In genomic region chr15:73680545-73680944, GRCh38 we compare ENCODE assay signal across 34 cellular contexts. TPM values are rescaled to one million over a fixed set of nuclear protein-coding genes. Genes with fewer than 3 reads are reported as not detected.
"Had no signal": no experiment of that assay in that cellular context is flagged by ENCODE, and none has a peak within 500 bp of the region (broad histone marks: within the 10 kb centered on the region; RNA-seq: fewer than 3 reads in every experiment).

No MANE protein-coding gene starts in this region.

- H3K36me3 Mint-ChIP-seq: activated naive CD8-positive, alpha-beta T cell treated with anti-CD3 and anti-CD28 coated beads for 36 hours; brain had no signal

- H3K36me3 ChIP-seq: adrenal gland, breast epithelium, cardiac muscle cell, colonic mucosa, esophagus squamous epithelium, gastroesophageal sphincter, heart right ventricle had no signal

- H3K4me3 Mint-ChIP-seq: activated CD8-positive, alpha-beta T cell treated with anti-CD3 and anti-CD28 coated beads for 36 hours; activated naive CD8-positive, alpha-beta T cell treated with anti-CD3 and anti-CD28 coated beads for 36 hours; activated naive CD8-positive, alpha-beta T cell treated with anti-CD3 and anti-CD28 coated beads, Interleukin-2, amount 50 U/mL, for 24 hours; activated T-cell treated with anti-CD3 and anti-CD28 coated beads, Interleukin-2, amount 50 U/mL, for 24 hours; activated T-helper 1 cell treated with anti-CD3 and anti-CD28 coated beads, Interleukin-12 subunit alpha, Interleukin-12 subunit beta, Interleukin-2, Interleukin-4 antibody, amounts not matched to agents 30 ng/mL and 10 ng/mL and 1 ng/mL, durations not matched to agents 14 hours and 24 hours and 36 hours; T-helper 17 cell; T-helper 2 cell treated with Interferon-gamma antibody and Interleukin-4, amounts not matched to agents 5 μg/mL and 100 μg/mL, for 36 hours had no signal

- FAIRE-seq: endometrium, endothelial cell of umbilical vein had no signal

- H3K4me1 ChIP-seq: breast epithelium, colonic mucosa had no signal

- H3K27me3 ChIP-seq: adrenal gland, breast epithelium, colonic mucosa, gastroesophageal sphincter had no signal

- H3K27me3 Mint-ChIP-seq: brain had no signal

- DNase-seq: activated CD4-positive, alpha-beta T cell treated with anti-CD3 and anti-CD28 coated beads for 4 hours; activated CD4-positive, alpha-beta T cell treated with anti-CD3 and anti-CD28 coated beads, Interleukin-2, amount 50 U/mL, for 1 hour; activated CD4-positive, alpha-beta T cell treated with anti-CD3 and anti-CD28 coated beads, Interleukin-2, amount 50 U/mL, for 48 hours; activated CD4-positive, CD25-positive, alpha-beta regulatory T cell; activated CD4-positive, CD25-positive, alpha-beta regulatory T cell treated with anti-CD3 and anti-CD28 coated beads, Interleukin-2, amount 50 U/mL, for 72 hours; activated CD8-positive, alpha-beta T cell treated with anti-CD3 and anti-CD28 coated beads for 36 hours; activated gamma-delta T cell; activated naive CD4-positive, alpha-beta T cell; activated naive CD4-positive, alpha-beta T cell treated with anti-CD3 and anti-CD28 coated beads, Interleukin-2, amount 50 U/mL, for 16 hours; activated naive CD8-positive, alpha-beta T cell treated with anti-CD3 and anti-CD28 coated beads for 36 hours; activated naive CD8-positive, alpha-beta T cell treated with anti-CD3 and anti-CD28 coated beads, Interleukin-2, amount 50 U/mL, for 24 hours; activated T-cell treated with anti-CD3 and anti-CD28 coated beads, Interleukin-2, amount 50 U/mL, for 24 hours; adrenal gland; amygdala; aorta; central memory CD4-positive, alpha-beta T cell; cerebellar nuclear complex; colonic mucosa; effector CD8-positive, alpha-beta T cell; esophagus squamous epithelium; foreskin melanocyte; heart right ventricle; T-helper 1 cell; T-helper 17 cell; T1000 had no signal

- H3K27ac ChIP-seq: adrenal gland, breast epithelium, cardiac muscle cell, colonic mucosa, epithelial cell of prostate, esophagus squamous epithelium, gastroesophageal sphincter, heart right ventricle had no signal

- H3K9me3 Mint-ChIP-seq: activated CD8-positive, alpha-beta T cell treated with anti-CD3 and anti-CD28 coated beads for 36 hours; activated naive CD8-positive, alpha-beta T cell treated with anti-CD3 and anti-CD28 coated beads for 36 hours; activated naive CD8-positive, alpha-beta T cell treated with anti-CD3 and anti-CD28 coated beads, Interleukin-2, amount 50 U/mL, for 24 hours; activated T-cell treated with anti-CD3 and anti-CD28 coated beads, Interleukin-2, amount 50 U/mL, for 24 hours; activated T-helper 1 cell treated with anti-CD3 and anti-CD28 coated beads, Interleukin-12 subunit alpha, Interleukin-12 subunit beta, Interleukin-2, Interleukin-4 antibody, amounts not matched to agents 30 ng/mL and 10 ng/mL and 1 ng/mL, durations not matched to agents 14 hours and 24 hours and 36 hours; brain; T-helper 2 cell treated with Interferon-gamma antibody and Interleukin-4, amounts not matched to agents 5 μg/mL and 100 μg/mL, for 36 hours had no signal

- H3K9me3 ChIP-seq: adrenal gland, breast epithelium, colonic mucosa, esophagus squamous epithelium, gastroesophageal sphincter, heart right ventricle had no signal

- H3K27ac Mint-ChIP-seq: activated CD8-positive, alpha-beta T cell treated with anti-CD3 and anti-CD28 coated beads for 36 hours; activated naive CD8-positive, alpha-beta T cell treated with anti-CD3 and anti-CD28 coated beads for 36 hours; activated naive CD8-positive, alpha-beta T cell treated with anti-CD3 and anti-CD28 coated beads, Interleukin-2, amount 50 U/mL, for 24 hours; activated T-cell treated with anti-CD3 and anti-CD28 coated beads, Interleukin-2, amount 50 U/mL, for 24 hours; activated T-helper 1 cell treated with anti-CD3 and anti-CD28 coated beads, Interleukin-12 subunit alpha, Interleukin-12 subunit beta, Interleukin-2, Interleukin-4 antibody, amounts not matched to agents 30 ng/mL and 10 ng/mL and 1 ng/mL, durations not matched to agents 14 hours and 24 hours and 36 hours; T-helper 17 cell; T-helper 2 cell treated with Interferon-gamma antibody and Interleukin-4, amounts not matched to agents 5 μg/mL and 100 μg/mL, for 36 hours had no signal

- H3K4me3 ChIP-seq: adrenal gland, breast epithelium, cardiac muscle cell, colonic mucosa, esophagus squamous epithelium, gastroesophageal sphincter, heart right ventricle had no signal

- ATAC-seq: activated CD8-positive, alpha-beta T cell treated with anti-CD3 and anti-CD28 coated beads for 36 hours; activated naive CD8-positive, alpha-beta T cell treated with anti-CD3 and anti-CD28 coated beads, Interleukin-2, amount 50 U/mL, for 24 hours; gastroesophageal sphincter; heart right ventricle; T-helper 17 cell had no signal

RNA-seq across cellular contexts. Expression of gene CD276, which starts 3.6 kb away (rescaled TPM):
- total RNA-seq: T-helper 17 cell had no signal
